ENCODE assay signal across 12 cellular contexts in the genomic region with DNA sequence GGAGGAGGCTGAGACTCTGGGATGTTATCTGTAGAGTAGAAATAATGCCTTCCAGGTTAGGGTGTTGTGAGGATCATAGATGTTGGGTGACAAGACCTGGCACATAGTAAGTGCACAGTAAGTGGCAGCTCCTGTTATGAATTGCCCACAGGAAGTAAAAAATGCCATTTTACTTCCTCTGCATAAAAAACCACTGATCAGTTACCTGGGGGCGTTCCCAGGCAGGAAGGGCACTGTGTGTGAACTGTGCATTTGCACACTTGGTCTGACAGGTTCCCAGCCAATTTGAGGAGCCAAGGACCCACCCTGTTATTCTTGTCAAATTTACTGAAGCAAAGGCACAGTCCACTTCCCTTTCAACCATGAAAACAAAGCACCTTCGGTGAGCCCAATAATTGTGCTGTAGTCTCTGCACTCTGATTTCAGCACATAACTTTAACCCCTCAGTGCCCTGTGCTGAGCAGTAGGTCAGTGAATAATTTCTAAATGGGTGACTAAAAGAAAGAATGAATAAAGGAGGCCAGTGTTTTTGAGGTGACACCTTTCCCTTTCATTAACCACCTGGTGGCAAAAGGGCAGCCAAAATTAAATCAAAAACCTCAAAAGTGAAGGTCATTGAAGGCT.
DNase-seq lines count a peak whose midpoint lies in the region; ATAC-seq and TF ChIP-seq lines count a peak whose summit lies in the region.
"Had no signal": no experiment of that assay in that cellular context is flagged by ENCODE, and none has a peak within 500 bp of the region (broad histone marks: within the 10 kb centered on the region; RNA-seq: fewer than 3 reads in every experiment).

No MANE protein-coding gene starts in this region.

- no peaks in the 10 kb centered on the region for H3K9me2 ChIP-seq in Loucy (replicated peaks; ENCODE audit: low read depth, low read length)

- peaks cover 58% of the 10 kb centered on the region for H3K79me2 ChIP-seq in Loucy (ENCODE audit: insufficient read depth, low read length)

- intact Hi-C loops in vagina (cut with DNase I): no loop called here

- peak overlapping the region; percentile 79 for H3K4me2 ChIP-seq in Loucy (ENCODE audit: low read depth, low read length, poor library complexity, severe bottlenecking)

- no peaks in the 10 kb centered on the region for H3K27me3 ChIP-seq in Loucy (ENCODE audit: insufficient read depth, low read length, poor library complexity, severe bottlenecking)
- H3K27me3 ChIP-seq in vagina: no peaks in the 10 kb centered on the region
- H3K27me3 ChIP-seq: ascending aorta had no signal

- H4K20me1 ChIP-seq in Loucy (ENCODE audit: insufficient read depth, low read length, poor library complexity, severe bottlenecking): no peaks in the 10 kb centered on the region

- no peak overlapping the region for H2AFZ ChIP-seq in Loucy (ENCODE audit: low read length)

- no peaks in the 10 kb centered on the region for H3K9me3 Mint-ChIP-seq in activated T-cell treated with anti-CD3 and anti-CD28 coated beads, Interleukin-2, amount 50 U/mL, for 4 hours
- no peaks in the 10 kb centered on the region for H3K9me3 Mint-ChIP-seq in activated naive CD4-positive, alpha-beta T cell treated with anti-CD3 and anti-CD28 coated beads, Interleukin-2, amount 50 U/mL, for 24 hours
- H3K9me3 Mint-ChIP-seq in stimulated activated effector memory CD8-positive, alpha-beta T cell treated with anti-CD3 and anti-CD28 coated beads, Interleukin-12 subunit alpha, Interleukin-12 subunit beta, amount 100 ng/mL, for 72 hours: no peaks in the 10 kb centered on the region
- H3K9me3 Mint-ChIP-seq: T-helper 1 cell treated with Interleukin-12 subunit alpha and Interleukin-12 subunit beta and Interleukin-4 antibody, amounts not matched to agents 30 μg/mL and 1 μg/mL, for 36 hours had no signal

- H3K36me3 ChIP-seq in Loucy (ENCODE audit: insufficient read depth, low read length): no peaks in the 10 kb centered on the region
- no peaks in the 10 kb centered on the region for H3K36me3 ChIP-seq in vagina
- H3K36me3 ChIP-seq: ascending aorta had no signal

- 0 out of 2 replicates have a peak, but pooled peaks cover 3% of the 10 kb centered on the region for H3F3A ChIP-seq in Loucy (ENCODE audit: low read depth)

- no peak for DNase-seq in activated T-cell treated with anti-CD3 and anti-CD28 coated beads, Interleukin-2, amount 50 U/mL, for 4 hours
- DNase-seq in activated T-cell treated with anti-CD3 and anti-CD28 coated beads, Interleukin-2, amount 50 U/mL, for 48 hours: no peak
- DNase-seq in stimulated activated effector memory CD8-positive, alpha-beta T cell treated with anti-CD3 and anti-CD28 coated beads, Interleukin-12 subunit alpha, Interleukin-12 subunit beta, amount 100 ng/mL, for 72 hours (ENCODE audit: low spot score in 2 of 2): no peak
- no peak for DNase-seq in vagina (ENCODE audit: extremely low spot score in 2 of 2)
- DNase-seq: dermis blood vessel endothelial cell had no signal

- peak overlapping the region; percentile 54 for H3K4me3 ChIP-seq in Loucy (ENCODE audit: low read length, poor library complexity, severe bottlenecking)
- no peak overlapping the region for H3K4me3 ChIP-seq in vagina
- H3K4me3 ChIP-seq: ascending aorta, lung had no signal

- H3K36me3 Mint-ChIP-seq in activated T-cell treated with anti-CD3 and anti-CD28 coated beads, Interleukin-2, amount 50 U/mL, for 4 hours (ENCODE audit: insufficient read depth): peaks cover 3% of the 10 kb centered on the region
- H3K36me3 Mint-ChIP-seq in activated naive CD4-positive, alpha-beta T cell treated with anti-CD3 and anti-CD28 coated beads, Interleukin-2, amount 50 U/mL, for 24 hours: no peaks in the 10 kb centered on the region
- H3K36me3 Mint-ChIP-seq in stimulated activated effector memory CD8-positive, alpha-beta T cell treated with anti-CD3 and anti-CD28 coated beads, Interleukin-12 subunit alpha, Interleukin-12 subunit beta, amount 100 ng/mL, for 72 hours: no peaks in the 10 kb centered on the region

- no peak overlapping the region for H3K27ac ChIP-seq in vagina
- H3K27ac ChIP-seq: ascending aorta had no signal

- H3K4me1 ChIP-seq in Loucy (ENCODE audit: insufficient read depth, low read length, poor library complexity, severe bottlenecking): peaks cover 50% of the 10 kb centered on the region
- H3K4me1 ChIP-seq in vagina: peaks cover 41% of the 10 kb centered on the region
- H3K4me1 ChIP-seq: ascending aorta had no signal

- H3K9ac ChIP-seq in Loucy (ENCODE audit: low read depth, low read length, poor library complexity, severe bottlenecking): peak overlapping the region; percentile 49

- no peaks in the 10 kb centered on the region for H3K27me3 Mint-ChIP-seq in activated T-cell treated with anti-CD3 and anti-CD28 coated beads, Interleukin-2, amount 50 U/mL, for 4 hours (ENCODE audit: low read depth)
- no peaks in the 10 kb centered on the region for H3K27me3 Mint-ChIP-seq in activated naive CD4-positive, alpha-beta T cell treated with anti-CD3 and anti-CD28 coated beads, Interleukin-2, amount 50 U/mL, for 24 hours

- peak overlapping the region; percentile 9 for H3K4me3 Mint-ChIP-seq in activated T-cell treated with anti-CD3 and anti-CD28 coated beads, Interleukin-2, amount 50 U/mL, for 4 hours
- peak overlapping the region; percentile 59 for H3K4me3 Mint-ChIP-seq in activated naive CD4-positive, alpha-beta T cell treated with anti-CD3 and anti-CD28 coated beads, Interleukin-2, amount 50 U/mL, for 24 hours
- H3K4me3 Mint-ChIP-seq in stimulated activated effector memory CD8-positive, alpha-beta T cell treated with anti-CD3 and anti-CD28 coated beads, Interleukin-12 subunit alpha, Interleukin-12 subunit beta, amount 100 ng/mL, for 72 hours: peak overlapping the region; percentile 59
- H3K4me3 Mint-ChIP-seq: T-helper 1 cell treated with Interleukin-12 subunit alpha and Interleukin-12 subunit beta and Interleukin-4 antibody, amounts not matched to agents 30 μg/mL and 1 μg/mL, for 36 hours had no signal

- peak overlapping the region; percentile 76 for H3K27ac Mint-ChIP-seq in activated naive CD4-positive, alpha-beta T cell treated with anti-CD3 and anti-CD28 coated beads, Interleukin-2, amount 50 U/mL, for 24 hours
- peak overlapping the region; percentile 58 for H3K27ac Mint-ChIP-seq in stimulated activated effector memory CD8-positive, alpha-beta T cell treated with anti-CD3 and anti-CD28 coated beads, Interleukin-12 subunit alpha, Interleukin-12 subunit beta, amount 100 ng/mL, for 72 hours
- H3K27ac Mint-ChIP-seq: T-helper 1 cell treated with Interleukin-12 subunit alpha and Interleukin-12 subunit beta and Interleukin-4 antibody, amounts not matched to agents 30 μg/mL and 1 μg/mL, for 36 hours had no signal

- peak; percentile 55 to 61 for ATAC-seq in activated T-cell treated with anti-CD3 and anti-CD28 coated beads, Interleukin-2, amount 50 U/mL, for 4 hours
- peak; percentile 83 for ATAC-seq in stimulated activated effector memory CD8-positive, alpha-beta T cell treated with anti-CD3 and anti-CD28 coated beads, Interleukin-12 subunit alpha, Interleukin-12 subunit beta, amount 100 ng/mL, for 72 hours
- ATAC-seq in HG03045 (IDR thresholded peaks at IDR 0.05; ENCODE audit: unreplicated experiment) (no peak), GM19463 (IDR thresholded peaks at IDR 0.05; ENCODE audit: unreplicated experiment) (no peak)

- H3K9me3 ChIP-seq in Loucy (ENCODE audit: insufficient read depth, low read depth, low read length) (no peaks in the 10 kb centered on the region), vagina (no peaks in the 10 kb centered on the region)
- H3K9me3 ChIP-seq: ascending aorta had no signal

- no peak for TF ChIP-seq POLR2A in vagina (IDR thresholded peaks at IDR 0.05)

- H3K4me1 Mint-ChIP-seq in activated T-cell treated with anti-CD3 and anti-CD28 coated beads, Interleukin-2, amount 50 U/mL, for 4 hours (ENCODE audit: low read depth): peaks cover 86% of the 10 kb centered on the region
- H3K4me1 Mint-ChIP-seq in activated naive CD4-positive, alpha-beta T cell treated with anti-CD3 and anti-CD28 coated beads, Interleukin-2, amount 50 U/mL, for 24 hours: peaks cover 91% of the 10 kb centered on the region
- H3K4me1 Mint-ChIP-seq in stimulated activated effector memory CD8-positive, alpha-beta T cell treated with anti-CD3 and anti-CD28 coated beads, Interleukin-12 subunit alpha, Interleukin-12 subunit beta, amount 100 ng/mL, for 72 hours: peaks cover 48% of the 10 kb centered on the region

- TF ChIP-seq CTCF in Loucy (conservative IDR thresholded peaks at IDR 0.05; ENCODE audit: low read length): no peak
- TF ChIP-seq CTCF in vagina (IDR thresholded peaks at IDR 0.05): no peak

Comparison
In these comparisons a context has a peak if more than half of its experiments do, and no peak if none do; other contexts are left out.
1. ATAC-seq: peak in activated T-cell treated with anti-CD3 and anti-CD28 coated beads, Interleukin-2, amount 50 U/mL, for 4 hours (2 of 2) and stimulated activated effector memory CD8-positive, alpha-beta T cell treated with anti-CD3 and anti-CD28 coated beads, Interleukin-12 subunit alpha, Interleukin-12 subunit beta, amount 100 ng/mL, for 72 hours (single experiment); none in HG03045 (single experiment) and GM19463 (single experiment).
2. H3K4me3 Mint-ChIP-seq: peak in every context shown above with its lines; median percentile 59 in activated naive CD4-positive, alpha-beta T cell treated with anti-CD3 and anti-CD28 coated beads, Interleukin-2, amount 50 U/mL, for 24 hours; 59 in stimulated activated effector memory CD8-positive, alpha-beta T cell treated with anti-CD3 and anti-CD28 coated beads, Interleukin-12 subunit alpha, Interleukin-12 subunit beta, amount 100 ng/mL, for 72 hours; 9 in activated T-cell treated with anti-CD3 and anti-CD28 coated beads, Interleukin-2, amount 50 U/mL, for 4 hours.